7 cellular contexts compared by ENCODE assay signal in genomic region chr14:104977681-104978647, GRCh38. TPM values are rescaled to one million over a fixed set of nuclear protein-coding genes. Genes with fewer than 3 reads are reported as not detected.
DNase-seq lines count a peak whose midpoint lies in the region; ATAC-seq and TF ChIP-seq lines count a peak whose summit lies in the region.

AHNAK2 (minus strand) TSS chr14:104978374; CDS start chr14:104978237, 137 bp downstream.

- H3K4me1 Mint-ChIP-seq in endothelial cell (ENCODE audit: unreplicated experiment) = peaks cover 12% of the 10 kb centered on the region
- peaks cover 16% of the 10 kb centered on the region for H3K4me1 Mint-ChIP-seq in memory B cell

- H3K27me3 Mint-ChIP-seq in endothelial cell (ENCODE audit: unreplicated experiment) = peaks cover 16% of the 10 kb centered on the region
- H3K27me3 Mint-ChIP-seq in memory B cell = peaks cover 22% of the 10 kb centered on the region

- H3K9me3 Mint-ChIP-seq in endothelial cell (ENCODE audit: unreplicated experiment) (no peaks in the 10 kb centered on the region), memory B cell (no peaks in the 10 kb centered on the region)

- peak within 1 kb of the TSS; percentile 90 for H3K4me3 Mint-ChIP-seq in endothelial cell (ENCODE audit: unreplicated experiment)
- H3K4me3 Mint-ChIP-seq in memory B cell = peak within 1 kb of the TSS; percentile 80

- DNase-seq in GM20000 (ENCODE audit: low spot score) (peak; percentile 82), NCI-H345 treated with DMSO at 0.1 percent for 48 hours (lab: John Stamatoyannopoulos, UW; ENCODE audit: unreplicated experiment) (peak; percentile 43), endothelial cell (ENCODE audit: low spot score) (peak; percentile 85), memory B cell (ENCODE audit: low spot score in 2 of 2) (peak in 1 of 2 donors; percentile 43)
- DNase-seq in activated CD4-positive, alpha-beta T cell treated with anti-CD3 and anti-CD28 coated beads, Interleukin-2, amount 50 U/mL, for 48 hours = peak; percentile 64 to 71
- peak; percentile 69 for DNase-seq in stimulated activated CD8-positive, alpha-beta memory T cell treated with anti-CD3 and anti-CD28 coated beads, Interleukin-4, amount 100 ng/mL, for 48 hours

- H3K36me3 Mint-ChIP-seq in endothelial cell (ENCODE audit: low read depth, unreplicated experiment) (peaks cover 5% of the 10 kb centered on the region), memory B cell (no peaks in the 10 kb centered on the region)

- TF ChIP-seq CTCF in GM20000 (IDR thresholded peaks at IDR 0.05; ENCODE audit: extremely low read depth, missing control alignments) (no peak), endothelial cell (IDR thresholded peaks at IDR 0.05; ENCODE audit: unreplicated experiment) (no peak)

- H3K27ac Mint-ChIP-seq in endothelial cell (ENCODE audit: unreplicated experiment) (no peak within 1 kb of the TSS), memory B cell (no peak within 1 kb of the TSS)

- ATAC-seq in memory B cell (ENCODE audit: low read depth) (peak; percentile 57), GM21576 (IDR thresholded peaks at IDR 0.05; ENCODE audit: unreplicated experiment) (no peak)

RNA-seq across cellular contexts. Expression of gene AHNAK2, which starts in this region (rescaled TPM):
- 26.9 TPM for total RNA-seq in endothelial cell (ENCODE audit: unreplicated experiment)
